Comparison of ENCODE assay signal across 8 cellular contexts in the genomic region with DNA sequence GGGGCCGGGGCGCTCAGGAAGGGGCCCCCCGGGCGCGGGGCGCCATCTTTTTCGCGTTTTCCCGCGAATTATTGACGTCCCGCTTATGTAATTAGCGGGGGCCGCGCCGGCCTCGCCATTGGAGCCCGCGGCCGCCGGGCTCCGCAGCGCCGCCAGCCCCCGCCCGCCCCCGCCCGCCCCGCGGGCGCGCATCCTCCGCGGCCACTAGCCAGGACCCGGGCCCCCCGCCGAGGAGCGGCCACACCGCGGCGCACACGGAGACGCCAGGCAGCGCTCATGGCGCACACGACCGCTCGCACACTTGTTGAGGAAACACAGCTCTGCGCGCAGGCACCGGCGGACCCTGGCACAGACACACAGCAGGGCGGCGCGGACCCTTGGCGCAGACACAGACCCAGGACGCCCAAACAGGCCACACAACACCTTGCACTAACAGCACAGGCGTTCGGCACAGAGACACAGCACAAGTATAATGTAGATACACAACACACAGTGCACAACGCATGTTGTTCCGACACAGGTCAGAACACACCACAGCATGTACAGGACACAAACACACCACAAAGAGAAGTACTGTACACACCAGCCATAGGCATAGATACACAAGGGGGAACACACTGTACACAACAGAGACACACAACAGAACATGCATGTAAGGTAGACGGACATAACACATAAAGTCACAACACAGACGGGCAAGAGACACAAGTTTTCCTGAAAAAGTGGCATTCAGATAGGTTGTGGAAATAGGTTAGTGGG.
DNase-seq lines count a peak whose midpoint lies in the region; ATAC-seq and TF ChIP-seq lines count a peak whose summit lies in the region.

No MANE protein-coding gene starts in this region.

- CTCF ChIA-PET in HEK293T (lab: Yijun Ruan, JAX): no interaction called here

- TF ChIP-seq POLR2A in GM10847 (IDR thresholded peaks at IDR 0.05; ENCODE audit: extremely low read depth, insufficient read length): peak; percentile 66

- DNase-seq in HEK293T (ENCODE audit: extremely low spot score) (peak; percentile 71), NAMALWA (ENCODE audit: low spot score) (peak; percentile 76), SW 1271 (lab: John Stamatoyannopoulos, UW) (peak; percentile 35 to 66), astrocyte of the hippocampus (ENCODE audit: low read depth, low spot score) (peak; percentile 75), hypothalamus (lab: John Stamatoyannopoulos, UW) (peak in 47 of 51 donors; percentile 29 to 84 (median 56)), retinal pigment epithelial cell (ENCODE audit: low read depth) (no peak)

- peak overlapping the region; percentile 73 for H3K4me3 ChIP-seq in retinal pigment epithelial cell (ENCODE audit: low read length)

- no peak for ATAC-seq in HG03469 (IDR thresholded peaks at IDR 0.05; ENCODE audit: unreplicated experiment)

- POLR2A ChIA-PET in HEK293T (lab: Yijun Ruan, JAX): interaction anchor here (1.0 to 1.6 kb wide), 3 partner anchors 8 to 84 kb away, joined by 3 to 4 read pairs (median 3); a partner anchor contains a TSS

- no peak for TF ChIP-seq CTCF in retinal pigment epithelial cell (conservative IDR thresholded peaks at IDR 0.05; ENCODE audit: low read depth, low read length)

TF ChIP-seq in HEK293T, 16 proteins besides CTCF, POLR2A, EP300 and RAD21:
- TF ChIP-seq HDGF (IDR thresholded peaks at IDR 0.05; ENCODE audit: borderline replicate concordance) (no peak), ZNF384 (IDR thresholded peaks at IDR 0.05) (no peak), FOXA1 (IDR thresholded peaks at IDR 0.05) (no peak), LEF1 (IDR thresholded peaks at IDR 0.05; ENCODE audit: borderline replicate concordance) (no peak), SP1 (IDR thresholded peaks at IDR 0.05) (no peak), ARNT (IDR thresholded peaks at IDR 0.05) (no peak), CTBP1 (IDR thresholded peaks at IDR 0.05; ENCODE audit: borderline replicate concordance) (no peak), TARDBP (IDR thresholded peaks at IDR 0.05) (no peak), L3MBTL2 (conservative IDR thresholded peaks at IDR 0.05) (no peak; the same call in 1 of the 2 replicates), SUZ12 (IDR thresholded peaks at IDR 0.05) (no peak), NFRKB (IDR thresholded peaks at IDR 0.05) (no peak), FOXM1 (IDR thresholded peaks at IDR 0.05; ENCODE audit: borderline replicate concordance) (no peak)
